In genomic region chr9:15422355-15423327, GRCh38 we compare ENCODE assay signal across 8 cellular contexts. TPM values are rescaled to one million over a fixed set of nuclear protein-coding genes. Genes with fewer than 3 reads are reported as not detected.
A peak's percentile ranks its signal among the peaks of the same experiment; 100 is the strongest.
DNase-seq lines count a peak whose midpoint lies in the region; ATAC-seq and TF ChIP-seq lines count a peak whose summit lies in the region.

Gene SNAPC3, plus strand, starts transcription at chr9:15422876. Its CDS starts 4 bp downstream, at chr9:15422880.

- H3K4me1 ChIP-seq in thoracic aorta (ENCODE audit: control insufficient read depth in 1 of 2, low read depth in 2 of 2) = peaks cover 10 to 38% of the 10 kb centered on the region in 2 donors

- DNase-seq in NCI-H1417 (lab: John Stamatoyannopoulos, UW) (peak; percentile 90 to 94 (median 93)), head of caudate nucleus (peak; percentile 90 to 99 (median 96)), osteocyte (ENCODE audit: extremely low spot score, unreplicated experiment) (peak; percentile 97), thoracic aorta (ENCODE audit: low spot score) (peak; percentile 71)
- DNase-seq in activated naive CD8-positive, alpha-beta T cell treated with anti-CD3 and anti-CD28 coated beads, Interleukin-2, amount 50 U/mL, for 16 hours (ENCODE audit: low read depth, low spot score) = peak; percentile 68

- peak within 1 kb of the TSS; percentile 96 for H3K4me3 ChIP-seq in GM12875 (ENCODE audit: low read depth, low read length)
- H3K4me3 ChIP-seq in SU-DHL-6 (ENCODE audit: insufficient read depth, low read length, poor library complexity, severe bottlenecking) = peak within 1 kb of the TSS; percentile 80
- H3K4me3 ChIP-seq in thoracic aorta = peak within 1 kb of the TSS; percentile 94

- H3F3A ChIP-seq in SU-DHL-6 (ENCODE audit: insufficient read depth) = peaks cover 3% of the 10 kb centered on the region; the same call in 1 of the 2 replicates

- H3K27me3 ChIP-seq in SU-DHL-6 (ENCODE audit: low read length) (no peaks in the 10 kb centered on the region), thoracic aorta (replicated peaks; ENCODE audit: insufficient read depth) (no peaks in the 10 kb centered on the region)

- 0 out of 2 replicates have a peak, but pooled peaks cover 5% of the 10 kb centered on the region for H4K20me1 ChIP-seq in SU-DHL-6 (ENCODE audit: low read depth, low read length)

- H3K9me2 ChIP-seq in SU-DHL-6 (replicated peaks; ENCODE audit: insufficient read depth, low read length) = no peaks in the 10 kb centered on the region

- intact Hi-C loops in head of caudate nucleus (cut with DNase I) = loop anchor here (5.0 to 10.0 kb wide), 3 partner anchors 85 to 148 kb away; partner anchors contain the start of gene TTC39B

- 0 out of 2 replicates have a peak, but pooled peaks cover 5% of the 10 kb centered on the region for H3K36me3 ChIP-seq in SU-DHL-6 (ENCODE audit: low read length)
- peaks cover 10% of the 10 kb centered on the region for H3K36me3 ChIP-seq in thoracic aorta

- no peaks in the 10 kb centered on the region for H3K9me3 Mint-ChIP-seq in osteocyte (ENCODE audit: unreplicated experiment)

- H3K79me2 ChIP-seq in SU-DHL-6 (ENCODE audit: insufficient read depth, low read length) = peaks cover 43% of the 10 kb centered on the region

- TF ChIP-seq CTCF in GM12875 (IDR thresholded peaks at IDR 0.05; ENCODE audit: borderline replicate concordance, insufficient read depth, low read depth, low read length) (no peak), SU-DHL-6 (IDR thresholded peaks at IDR 0.05; ENCODE audit: insufficient read depth, low read length, poor library complexity, severe bottlenecking) (no peak), osteocyte (IDR thresholded peaks at IDR 0.05) (peak; percentile 15), thoracic aorta (IDR thresholded peaks at IDR 0.05) (no peak)

- H2AFZ ChIP-seq in SU-DHL-6 (ENCODE audit: low read depth, low read length, severe bottlenecking) = peak within 1 kb of the TSS; percentile 69

- peaks cover 39% of the 10 kb centered on the region for H3K4me1 Mint-ChIP-seq in osteocyte (ENCODE audit: unreplicated experiment)

- peak within 1 kb of the TSS; percentile 93 for H3K4me3 Mint-ChIP-seq in osteocyte (ENCODE audit: unreplicated experiment)

- peak within 1 kb of the TSS; percentile 94 for H3K27ac Mint-ChIP-seq in osteocyte (ENCODE audit: unreplicated experiment)

- H3K27ac ChIP-seq in SU-DHL-6 (ENCODE audit: low read depth, low read length) (peak within 1 kb of the TSS; percentile 10), thoracic aorta (peak within 1 kb of the TSS; percentile 78 to 86)

- ATAC-seq in HG02763 (IDR thresholded peaks at IDR 0.05; ENCODE audit: unreplicated experiment) (peak; percentile 98), thoracic aorta (ENCODE audit: insufficient number of reproducible peaks, low FRiP score, low read depth) (peak; percentile 92)

- H3K9ac ChIP-seq in SU-DHL-6 (ENCODE audit: low read length) = peak within 1 kb of the TSS; percentile 81

- H3K36me3 Mint-ChIP-seq in osteocyte (ENCODE audit: unreplicated experiment) = peaks cover 17% of the 10 kb centered on the region

- peak within 1 kb of the TSS; percentile 88 for H3K4me2 ChIP-seq in SU-DHL-6 (ENCODE audit: low read depth, low read length, poor library complexity, severe bottlenecking)

- H3K9me3 ChIP-seq in SU-DHL-6 (ENCODE audit: insufficient read depth, low read length) = no peaks in the 10 kb centered on the region
- H3K9me3 ChIP-seq in thoracic aorta = no peaks in the 10 kb centered on the region

- H3K27me3 Mint-ChIP-seq in osteocyte (ENCODE audit: unreplicated experiment) = no peaks in the 10 kb centered on the region

RNA-seq across cellular contexts. Expression of gene SNAPC3, which starts in this region (rescaled TPM):
- total RNA-seq in osteocyte (36.1 and 38.3 TPM in 2 replicates), thoracic aorta (10 to 100 TPM; 39.4 to 46.5 TPM)

Comparison
In these comparisons a context has a peak if more than half of its experiments do, and no peak if none do; other contexts are left out.
1. Peak in every context shown above with its lines: DNase-seq, ATAC-seq, H3K4me3 ChIP-seq and H3K27ac ChIP-seq.